Comparison of ENCODE assay signal across 18 cellular contexts in genomic region chr15:25055356-25056068, GRCh38.
DNase-seq lines count a peak whose midpoint lies in the region; ATAC-seq and TF ChIP-seq lines count a peak whose summit lies in the region.
"Had no signal": no experiment of that assay in that cellular context is flagged by ENCODE, and none has a peak within 500 bp of the region (broad histone marks: within the 10 kb centered on the region; RNA-seq: fewer than 3 reads in every experiment).

No MANE protein-coding gene starts in this region.

- no peak overlapping the region for H4K8ac ChIP-seq in mesendoderm (ENCODE audit: low read depth, low read length)

- H2BK15ac ChIP-seq in mesendoderm (replicated peaks; ENCODE audit: low read depth): no peak overlapping the region

- H2BK5ac ChIP-seq in mesendoderm (ENCODE audit: low read length): no peak overlapping the region

- no peak overlapping the region for H3K4ac ChIP-seq in mesendoderm (ENCODE audit: low read depth, low read length)

- no peak overlapping the region for H2AK5ac ChIP-seq in mesendoderm (ENCODE audit: low read length)

- peaks cover 58% of the 10 kb centered on the region for H3K36me3 ChIP-seq in CD8-positive, alpha-beta memory T cell (ENCODE audit: insufficient read depth, low read length)
- H3K36me3 ChIP-seq in mesendoderm (ENCODE audit: control insufficient read depth, insufficient read depth, low read length) (peaks cover 53% of the 10 kb centered on the region), stomach (peaks cover 95 to 100% (median 100%) of the 10 kb centered on the region in 4 donors)

- H3K23ac ChIP-seq in mesendoderm (ENCODE audit: low read length): no peak overlapping the region

- no peak overlapping the region for H3K9ac ChIP-seq in mesendoderm (ENCODE audit: low read length)

- intact Hi-C loops in stomach (cut with DNase I; ENCODE audit: low total_unique reads): no loop called here

- TF ChIP-seq CTCF in coronary artery (IDR thresholded peaks at IDR 0.05): no peak
- TF ChIP-seq CTCF in stomach (IDR thresholded peaks at IDR 0.05): no peak

- no peaks in the 10 kb centered on the region for H3K4me1 Mint-ChIP-seq in CD8-positive, alpha-beta memory T cell
- H3K4me1 Mint-ChIP-seq: activated naive CD4-positive, alpha-beta T cell treated with anti-CD3 and anti-CD28 coated beads, Interleukin-2, amount 50 U/mL, for 24 hours; nephron had no signal

- POLR2A ChIA-PET in CD8-positive, alpha-beta memory T cell (lab: Charles Lee): no interaction called here

- no peak overlapping the region for H3K27ac Mint-ChIP-seq in CD8-positive, alpha-beta memory T cell
- H3K27ac Mint-ChIP-seq: activated naive CD4-positive, alpha-beta T cell treated with anti-CD3 and anti-CD28 coated beads, Interleukin-2, amount 50 U/mL, for 24 hours; nephron had no signal

- DNase-seq in CD8-positive, alpha-beta memory T cell: peak in 1 of 5 donors; percentile 22
- DNase-seq in coronary artery (ENCODE audit: low spot score) (no peak), mesendoderm (no peak), stomach (peak; percentile 22), midbrain (lab: John Stamatoyannopoulos, UW) (no peak), NCI-H69 (lab: John Stamatoyannopoulos, UW) (no peak)
- DNase-seq: activated CD4-positive, alpha-beta T cell treated with anti-CD3 and anti-CD28 coated beads, Interleukin-2, amount 50 U/mL, for 1 hour; Kasumi-1; NCI-H1092; SHP77 treated with DMSO at 0.1 percent for 48 hours; stimulated activated CD4-positive, alpha-beta T cell treated with anti-CD3 and anti-CD28 coated beads, Interleukin-4, amount 100 ng/mL, for 4 hours; substantia nigra; T-helper 1 cell had no signal

- no peak overlapping the region for H3K27ac ChIP-seq in CD8-positive, alpha-beta memory T cell (ENCODE audit: low read depth, low read length)
- H3K27ac ChIP-seq in coronary artery: no peak overlapping the region
- H3K27ac ChIP-seq in mesendoderm (ENCODE audit: low read depth, low read length): no peak overlapping the region
- no peak overlapping the region for H3K27ac ChIP-seq in stomach
- H3K27ac ChIP-seq: prostate gland had no signal

- H3K27me3 ChIP-seq in CD8-positive, alpha-beta memory T cell (ENCODE audit: insufficient read depth, low read length, poor library complexity, severe bottlenecking): no peaks in the 10 kb centered on the region
- H3K27me3 ChIP-seq in mesendoderm (ENCODE audit: insufficient read depth, low read length, poor library complexity) (no peaks in the 10 kb centered on the region), stomach (no peaks in the 10 kb centered on the region)

- H3K18ac ChIP-seq in mesendoderm (ENCODE audit: low read length): no peak overlapping the region

- peak overlapping the region; percentile 12 for H3K4me3 ChIP-seq in CD8-positive, alpha-beta memory T cell (ENCODE audit: low read length)
- H3K4me3 ChIP-seq in coronary artery (peak overlapping the region; percentile 38), mesendoderm (ENCODE audit: low read length) (peak overlapping the region; percentile 19), stomach (no peak overlapping the region)
- H3K4me3 ChIP-seq: prostate gland had no signal

- no peak for TF ChIP-seq EP300 in stomach (IDR thresholded peaks at IDR 0.05)

- H3K9me3 ChIP-seq in CD8-positive, alpha-beta memory T cell (ENCODE audit: low read length): peaks cover 93% of the 10 kb centered on the region
- H3K9me3 ChIP-seq in stomach: peaks cover 100% of the 10 kb centered on the region in 4 donors

- peaks cover 14% of the 10 kb centered on the region for H3K79me2 ChIP-seq in mesendoderm (ENCODE audit: control insufficient read depth, insufficient read depth, low read length)

- no peak overlapping the region for H3K4me3 Mint-ChIP-seq in CD8-positive, alpha-beta memory T cell
- H3K4me3 Mint-ChIP-seq: activated naive CD4-positive, alpha-beta T cell treated with anti-CD3 and anti-CD28 coated beads, Interleukin-2, amount 50 U/mL, for 24 hours; nephron had no signal

- H2BK120ac ChIP-seq in mesendoderm (ENCODE audit: low read depth, low read length): no peak overlapping the region

- TF ChIP-seq POLR2A in stomach (IDR thresholded peaks at IDR 0.05): no peak

- no peak overlapping the region for H3K56ac ChIP-seq in mesendoderm (ENCODE audit: low read length)

- WGBS in mesendoderm (ENCODE audit: extremely low coverage, insufficient coverage, low lambda C conversion rate): no CpG with 5 or more reads among the region's 9 CpGs
- 89 to 93% (median 89%) methylated on average over 9 of the region's 9 CpGs for WGBS in stomach, 5 donors

- peaks cover 6% of the 10 kb centered on the region for H3K79me1 ChIP-seq in mesendoderm (ENCODE audit: low read length)

- H3K27me3 Mint-ChIP-seq in CD8-positive, alpha-beta memory T cell: peaks cover 0 to 2% of the 10 kb centered on the region in 2 donors
- H3K27me3 Mint-ChIP-seq: activated naive CD4-positive, alpha-beta T cell treated with anti-CD3 and anti-CD28 coated beads, Interleukin-2, amount 50 U/mL, for 24 hours had no signal

- no peak overlapping the region for H3K4me2 ChIP-seq in mesendoderm (ENCODE audit: low read length)

- H3K4me1 ChIP-seq in CD8-positive, alpha-beta memory T cell (ENCODE audit: insufficient read depth, low read length): no peaks in the 10 kb centered on the region
- no peaks in the 10 kb centered on the region for H3K4me1 ChIP-seq in mesendoderm (ENCODE audit: control insufficient read depth, low read depth, low read length)
- H3K4me1 ChIP-seq in stomach: no peaks in the 10 kb centered on the region
- H3K4me1 ChIP-seq: Caco-2, prostate gland had no signal

- H3K9me3 Mint-ChIP-seq in CD8-positive, alpha-beta memory T cell: peaks cover 31 to 100% (median 99%) of the 10 kb centered on the region in 5 donors

- H4K5ac ChIP-seq in mesendoderm (ENCODE audit: low read length): no peak overlapping the region

- CTCF ChIA-PET in CD8-positive, alpha-beta memory T cell (lab: Charles Lee): no interaction called here

- no peak for ATAC-seq in HG03159 (IDR thresholded peaks at IDR 0.05; ENCODE audit: unreplicated experiment)

- H3K36me3 Mint-ChIP-seq in CD8-positive, alpha-beta memory T cell: peaks cover 53 to 98% (median 94%) of the 10 kb centered on the region in 3 donors

Comparison
In these comparisons a context has a peak if more than half of its experiments do, and no peak if none do; other contexts are left out.
1. H3K4me3 ChIP-seq: peak in CD8-positive, alpha-beta memory T cell (single experiment), coronary artery (single experiment) and mesendoderm (single experiment); none in stomach (0 of 4).